In the genomic region with DNA sequence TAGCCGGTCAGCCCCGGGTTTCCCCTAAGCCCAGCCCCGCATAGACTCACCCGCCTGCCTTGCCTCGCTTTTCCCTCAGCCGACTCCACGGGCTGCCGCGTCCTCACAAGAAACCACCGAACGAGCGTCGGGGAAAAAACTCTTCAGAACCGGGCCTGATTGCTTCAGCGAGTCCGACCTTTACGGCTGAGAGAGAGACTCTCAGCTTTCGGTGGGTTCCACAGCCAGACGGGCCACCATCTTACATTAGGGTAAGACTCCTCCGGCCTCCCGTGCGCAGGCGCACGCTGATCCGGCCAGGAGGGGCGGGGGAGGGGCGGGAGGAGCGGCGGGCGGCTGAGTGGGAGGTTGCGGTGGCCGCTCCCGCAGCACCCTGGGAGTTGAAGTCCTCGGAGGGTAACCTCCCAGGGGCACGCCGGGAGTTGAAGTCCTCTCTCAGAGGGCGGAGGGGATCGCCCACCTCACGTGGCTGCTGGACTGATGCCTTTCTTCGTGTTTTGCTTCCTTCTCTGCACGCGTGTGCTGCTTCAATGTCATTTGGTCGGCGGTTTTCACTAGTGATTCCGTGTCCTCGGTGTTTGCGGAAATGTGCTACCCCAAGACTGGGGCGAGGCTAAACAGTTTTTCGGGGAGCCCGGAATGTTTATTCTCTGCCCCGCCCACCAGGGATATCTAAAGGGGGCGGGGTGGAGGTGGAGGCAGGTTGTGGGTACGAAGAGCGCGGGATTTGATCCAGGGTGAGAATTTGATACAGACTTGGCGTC, we compare ENCODE assay signal across 8 cellular contexts. TPM values are rescaled to one million over a fixed set of nuclear protein-coding genes. Genes with fewer than 3 reads are reported as not detected.
DNase-seq lines count a peak whose midpoint lies in the region; ATAC-seq and TF ChIP-seq lines count a peak whose summit lies in the region.

CNOT4 (minus strand) TSS at position 264 of the 764 bp plus-strand sequence. CDS start 71,771 bp downstream, outside the sequence.

- H3K27me3 ChIP-seq in SJSA1 (replicated peaks), result no peaks in the 10 kb centered on the region
- H3K27me3 ChIP-seq in gastroesophageal sphincter, result no peaks in the 10 kb centered on the region
- H3K27me3 ChIP-seq in neutrophil, result no peaks in the 10 kb centered on the region

- 0% methylated on average over 8 to 15 of the region's 56 CpGs for WGBS in gastroesophageal sphincter (ENCODE audit: low coverage in 1 of 2), 2 donors

- TF ChIP-seq EP300 in gastroesophageal sphincter (IDR thresholded peaks at IDR 0.05), result no peak

- TF ChIP-seq CTCF in gastroesophageal sphincter (IDR thresholded peaks at IDR 0.05) (no peak), neutrophil (IDR thresholded peaks at IDR 0.05) (no peak), subcutaneous adipose tissue (IDR thresholded peaks at IDR 0.05; ENCODE audit: low read depth) (no peak)

- H3K4me3 ChIP-seq in GM08714 (ENCODE audit: low read length), result peak within 1 kb of the TSS; percentile 94
- H3K4me3 ChIP-seq in SJSA1, result peak within 1 kb of the TSS; percentile 66
- peak within 1 kb of the TSS; percentile 65 to 78 for H3K4me3 ChIP-seq in gastroesophageal sphincter
- peak within 1 kb of the TSS; percentile 88 to 94 for H3K4me3 ChIP-seq in neutrophil (ENCODE audit: low read depth in 1 of 2, low read length in 1 of 2)

- H3K9me3 ChIP-seq in SJSA1 (replicated peaks) (no peaks in the 10 kb centered on the region), gastroesophageal sphincter (no peaks in the 10 kb centered on the region), neutrophil (no peaks in the 10 kb centered on the region)

- H3K36me3 ChIP-seq in SJSA1 (peaks cover 3% of the 10 kb centered on the region; the same call in 1 of the 2 replicates), gastroesophageal sphincter (no peaks in the 10 kb centered on the region), neutrophil (no peaks in the 10 kb centered on the region)

- DNase-seq in NAMALWA (ENCODE audit: low spot score), result peak; percentile 99
- peak; percentile 91 to 96 for DNase-seq in SJSA1 (ENCODE audit: low read depth in 1 of 2, low spot score in 2 of 2)
- peak; percentile 81 to 96 (median 92) for DNase-seq in activated naive CD4-positive, alpha-beta T cell (lab: John Stamatoyannopoulos, UW)

- TF ChIP-seq POLR2A in gastroesophageal sphincter (IDR thresholded peaks at IDR 0.05), result peak; percentile 26 to 49

- ATAC-seq in HG02571 (IDR thresholded peaks at IDR 0.05; ENCODE audit: unreplicated experiment), result peak; percentile 96
- ATAC-seq in gastroesophageal sphincter, result peak; percentile 99

- peaks cover 13% of the 10 kb centered on the region; the same call in 1 of the 2 replicates for H3K4me1 ChIP-seq in SJSA1 (replicated peaks)
- peaks cover 2 to 42% (median 27%) of the 10 kb centered on the region in 3 donors for H3K4me1 ChIP-seq in gastroesophageal sphincter
- H3K4me1 ChIP-seq in neutrophil (ENCODE audit: control insufficient read depth in 1 of 2, insufficient read depth in 1 of 2, low read depth in 1 of 2, low read length in 1 of 2), result peaks cover 22 to 25% of the 10 kb centered on the region in 2 experiments

- peak within 1 kb of the TSS; percentile 85 for H3K27ac ChIP-seq in SJSA1
- peak within 1 kb of the TSS; percentile 86 to 93 (median 90) for H3K27ac ChIP-seq in gastroesophageal sphincter
- peak within 1 kb of the TSS; percentile 91 for H3K27ac ChIP-seq in neutrophil

RNA-seq across cellular contexts. Expression of gene CNOT4, which starts in this region (rescaled TPM):
- total RNA-seq in SJSA1 (2014; rRNA removed; shearing (Covaris generic)), result 4.2 and 9.1 TPM in 2 replicates
- total RNA-seq in gastroesophageal sphincter, result 10 to 100 TPM; 17.8 to 35.0 (median 26.2) TPM
- total RNA-seq in subcutaneous adipose tissue, result 10 to 100 TPM; 19.2 to 33.4 (median 21.6) TPM

Comparison
In these comparisons a context has a peak if more than half of its experiments do, and no peak if none do; other contexts are left out.
1. Peak in every context shown above with its lines: DNase-seq, ATAC-seq, H3K4me3 ChIP-seq and H3K27ac ChIP-seq.